Comparison of ENCODE assay signal across 1 cellular context in the genomic region with DNA sequence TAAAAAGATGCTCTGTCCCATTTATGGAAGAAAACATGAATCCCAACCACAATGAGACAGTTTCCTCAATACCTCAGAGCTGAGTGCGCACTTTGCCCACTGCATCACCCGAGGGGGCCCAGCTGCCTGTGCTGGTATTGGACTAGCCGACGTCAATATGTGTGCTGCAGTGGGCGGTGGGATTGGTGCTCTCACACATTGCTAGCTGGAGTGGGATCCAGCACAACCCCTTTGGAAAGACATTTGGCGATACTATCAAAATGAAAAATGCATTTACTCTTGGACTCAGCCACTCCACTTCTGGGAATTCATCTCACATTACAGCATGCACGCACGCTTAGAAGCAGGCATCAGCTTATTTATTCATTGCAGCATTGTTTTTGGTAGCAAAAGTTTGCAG.
TF ChIP-seq lines count a peak whose summit lies in the region.

No MANE protein-coding gene starts in this region.

TF ChIP-seq in IMR-90, 13 proteins besides CTCF, POLR2A, EP300 and RAD21:
- TF ChIP-seq RCOR1 (IDR thresholded peaks at IDR 0.05; ENCODE audit: insufficient replicate concordance, low read length): no peak
- TF ChIP-seq, protein P1, sequence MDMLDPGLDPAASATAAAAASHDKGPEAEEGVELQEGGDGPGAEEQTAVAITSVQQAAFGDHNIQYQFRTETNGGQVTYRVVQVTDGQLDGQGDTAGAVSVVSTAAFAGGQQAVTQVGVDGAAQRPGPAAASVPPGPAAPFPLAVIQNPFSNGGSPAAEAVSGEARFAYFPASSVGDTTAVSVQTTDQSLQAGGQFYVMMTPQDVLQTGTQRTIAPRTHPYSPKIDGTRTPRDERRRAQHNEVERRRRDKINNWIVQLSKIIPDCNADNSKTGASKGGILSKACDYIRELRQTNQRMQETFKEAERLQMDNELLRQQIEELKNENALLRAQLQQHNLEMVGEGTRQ (IDR thresholded peaks at IDR 0.05; ENCODE audit: low read depth, low read length): no peak
- peak; percentile 46; the same call in 1 of the 2 replicates for TF ChIP-seq NFE2L2 (IDR thresholded peaks at IDR 0.05; ENCODE audit: low read depth, low read length)
- TF ChIP-seq MXI1 (IDR thresholded peaks at IDR 0.05; ENCODE audit: borderline replicate concordance, low read depth, low read length): no peak
- peak; percentile 72; the same call in 1 of the 2 replicates for TF ChIP-seq MAZ (IDR thresholded peaks at IDR 0.05; ENCODE audit: borderline replicate concordance, low read depth, low read length)
- TF ChIP-seq SMC3 (IDR thresholded peaks at IDR 0.05; ENCODE audit: low read depth, low read length): no peak
- TF ChIP-seq, protein P2, sequence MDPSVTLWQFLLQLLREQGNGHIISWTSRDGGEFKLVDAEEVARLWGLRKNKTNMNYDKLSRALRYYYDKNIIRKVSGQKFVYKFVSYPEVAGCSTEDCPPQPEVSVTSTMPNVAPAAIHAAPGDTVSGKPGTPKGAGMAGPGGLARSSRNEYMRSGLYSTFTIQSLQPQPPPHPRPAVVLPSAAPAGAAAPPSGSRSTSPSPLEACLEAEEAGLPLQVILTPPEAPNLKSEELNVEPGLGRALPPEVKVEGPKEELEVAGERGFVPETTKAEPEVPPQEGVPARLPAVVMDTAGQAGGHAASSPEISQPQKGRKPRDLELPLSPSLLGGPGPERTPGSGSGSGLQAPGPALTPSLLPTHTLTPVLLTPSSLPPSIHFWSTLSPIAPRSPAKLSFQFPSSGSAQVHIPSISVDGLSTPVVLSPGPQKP (IDR thresholded peaks at IDR 0.05; ENCODE audit: borderline replicate concordance, low read depth, low read length): no peak
- TF ChIP-seq MAFK (IDR thresholded peaks at IDR 0.05; ENCODE audit: low read depth, low read length): peak; percentile 76
- peak; percentile 77 for TF ChIP-seq FOS (IDR thresholded peaks at IDR 0.05; ENCODE audit: low read depth, low read length)
- no peak; the same call in 1 of the 2 replicates for TF ChIP-seq CHD1 (IDR thresholded peaks at IDR 0.05; ENCODE audit: low read depth, low read length)
- peak; percentile 86 for TF ChIP-seq BHLHE40 (IDR thresholded peaks at IDR 0.05; ENCODE audit: low read depth, low read length)
- peak; percentile 64; the same call in 1 of the 2 replicates for TF ChIP-seq CEBPB (IDR thresholded peaks at IDR 0.05; ENCODE audit: low read depth, low read length)
- no peak for TF ChIP-seq RFX5 (IDR thresholded peaks at IDR 0.05; ENCODE audit: low read depth, low read length)
TF ChIP-seq in IMR-90: peak in this region for 6.
